Comparison of ENCODE assay signal across 8 cellular contexts in the genomic region with DNA sequence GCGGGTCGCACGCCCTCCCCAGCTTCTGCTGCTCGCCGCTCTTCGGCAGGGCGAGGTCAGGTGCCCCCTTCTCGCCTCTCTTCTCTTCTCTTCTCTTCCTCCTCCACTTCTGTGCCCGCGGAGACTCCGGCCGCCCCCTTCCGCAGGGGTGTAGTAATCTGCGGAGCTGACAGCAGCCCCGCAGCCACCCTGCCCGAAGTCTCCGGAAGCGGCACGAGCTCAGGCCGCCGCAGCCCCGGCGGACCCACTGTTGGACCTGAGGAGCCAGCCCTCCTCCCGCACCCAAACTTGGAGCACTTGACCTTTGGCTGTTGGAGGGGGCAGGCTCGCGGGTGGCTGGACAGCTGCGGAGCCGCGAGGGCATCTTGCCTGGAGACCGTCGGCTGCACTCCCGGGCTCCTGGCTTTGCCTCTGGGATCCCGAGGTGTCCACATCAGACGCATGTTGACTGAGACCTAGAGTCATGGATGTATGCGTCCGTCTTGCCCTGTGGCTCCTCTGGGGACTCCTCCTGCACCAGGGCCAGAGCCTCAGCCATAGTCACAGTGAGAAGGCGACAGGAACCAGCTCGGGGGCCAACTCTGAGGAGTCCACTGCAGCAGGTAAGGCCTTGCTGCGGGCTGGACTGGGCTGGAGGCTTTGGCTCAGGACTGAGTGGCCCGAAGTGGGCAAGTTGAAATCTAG. TPM values are rescaled to one million over a fixed set of nuclear protein-coding genes. Genes with fewer than 3 reads are reported as not detected.
DNase-seq lines count a peak whose midpoint lies in the region; ATAC-seq and TF ChIP-seq lines count a peak whose summit lies in the region.

No MANE protein-coding gene starts in this region.

- H3K4me2 ChIP-seq in SU-DHL-6 (ENCODE audit: low read depth, low read length, poor library complexity, severe bottlenecking) = peak overlapping the region; percentile 89

- ATAC-seq in GM19043 (IDR thresholded peaks at IDR 0.05; ENCODE audit: low read depth, unreplicated experiment) (peak; percentile 15), HG03354 (IDR thresholded peaks at IDR 0.05; ENCODE audit: poor library complexity, severe bottlenecking, unreplicated experiment) (peak; percentile 26)

- no peak for TF ChIP-seq CTCF in BE2C (IDR thresholded peaks at IDR 0.05; ENCODE audit: low read depth, low read length)
- no peak for TF ChIP-seq CTCF in SU-DHL-6 (IDR thresholded peaks at IDR 0.05; ENCODE audit: insufficient read depth, low read length, poor library complexity, severe bottlenecking)
- no peak for TF ChIP-seq CTCF in kidney epithelial cell (IDR thresholded peaks at IDR 0.05; ENCODE audit: insufficient read depth, low read length, poor library complexity, severe bottlenecking)

- H3K79me2 ChIP-seq in SU-DHL-6 (ENCODE audit: insufficient read depth, low read length) = peaks cover 36% of the 10 kb centered on the region

- H3F3A ChIP-seq in SU-DHL-6 (ENCODE audit: insufficient read depth) = peaks cover 13% of the 10 kb centered on the region

- H4K20me1 ChIP-seq in SU-DHL-6 (ENCODE audit: low read depth, low read length) = no peaks in the 10 kb centered on the region; the same call in 1 of the 2 replicates

- H3K4me3 ChIP-seq in BE2C (ENCODE audit: low read depth, low read length) = peak overlapping the region; percentile 71
- peak overlapping the region; percentile 73 for H3K4me3 ChIP-seq in SU-DHL-6 (ENCODE audit: insufficient read depth, low read length, poor library complexity, severe bottlenecking)
- H3K4me3 ChIP-seq in kidney epithelial cell (ENCODE audit: low read depth, low read length) = peak overlapping the region; percentile 88

- H3K36me3 ChIP-seq in BE2C = no peaks in the 10 kb centered on the region
- H3K36me3 ChIP-seq in SU-DHL-6 (ENCODE audit: low read length) = no peaks in the 10 kb centered on the region
- H3K36me3 ChIP-seq in kidney epithelial cell (ENCODE audit: control insufficient read depth, insufficient read depth, low read length) = no peaks in the 10 kb centered on the region

- H3K9ac ChIP-seq in SU-DHL-6 (ENCODE audit: low read length) = peak overlapping the region; percentile 72

- H3K4me1 ChIP-seq in BE2C = no peaks in the 10 kb centered on the region

- peak overlapping the region; percentile 43 for H2AFZ ChIP-seq in SU-DHL-6 (ENCODE audit: low read depth, low read length, severe bottlenecking)

- H3K9me3 ChIP-seq in BE2C (no peaks in the 10 kb centered on the region), SU-DHL-6 (ENCODE audit: insufficient read depth, low read length) (no peaks in the 10 kb centered on the region)

- H3K9me2 ChIP-seq in SU-DHL-6 (replicated peaks; ENCODE audit: insufficient read depth, low read length) = no peaks in the 10 kb centered on the region

- H3K27me3 ChIP-seq in BE2C (no peaks in the 10 kb centered on the region), SU-DHL-6 (ENCODE audit: low read length) (no peaks in the 10 kb centered on the region), kidney epithelial cell (ENCODE audit: control insufficient read depth, insufficient read depth, low read length) (no peaks in the 10 kb centered on the region)

- H3K27ac ChIP-seq in SU-DHL-6 (ENCODE audit: low read depth, low read length) = no peak overlapping the region

- DNase-seq in BE2C = peak; percentile 13
- peak; percentile 37 for DNase-seq in central memory CD4-positive, alpha-beta T cell
- no peak for DNase-seq in kidney epithelial cell (ENCODE audit: low read depth)
- peak; percentile 48 for DNase-seq in stimulated activated CD4-positive, alpha-beta T cell treated with anti-CD3 and anti-CD28 coated beads, Interleukin-4, amount 100 ng/mL, for 24 hours
- DNase-seq in NCI-H510A (lab: John Stamatoyannopoulos, UW) = no peak

RNA-seq across cellular contexts. Expression of gene STIM1, which starts 0.5 kb away (rescaled TPM):
- polyA plus RNA-seq in BE2C (2012; ENCODE audit: insufficient read depth, insufficient read length, low read depth) = 29.2 TPM
- total RNA-seq in kidney epithelial cell = 25.4 and 35.3 TPM in 2 replicates

RNA-seq across cellular contexts. Expression of gene RHOG, which starts 15.2 kb away (rescaled TPM):
- 130 TPM for polyA plus RNA-seq in BE2C (2012; ENCODE audit: insufficient read depth, insufficient read length, low read depth)
- 30.3 and 46.8 TPM in 2 replicates for total RNA-seq in kidney epithelial cell

RNA-seq across cellular contexts. Expression of gene PGAP2, which starts 47.6 kb away (rescaled TPM):
- polyA plus RNA-seq in BE2C (2012; ENCODE audit: insufficient read depth, insufficient read length, low read depth) = 9.8 TPM
- total RNA-seq in kidney epithelial cell = 20.3 and 20.6 TPM in 2 replicates

RNA-seq across cellular contexts. Expression of gene NUP98, which starts 58.6 kb away (rescaled TPM):
- polyA plus RNA-seq in BE2C (2012; ENCODE audit: insufficient read depth, insufficient read length, low read depth) = 36.4 TPM
- 73.4 and 94.0 TPM in 2 replicates for total RNA-seq in kidney epithelial cell

Comparison
In these comparisons a context has a peak if more than half of its experiments do, and no peak if none do; other contexts are left out.
1. DNase-seq: peak in BE2C (single experiment), central memory CD4-positive, alpha-beta T cell (single experiment) and stimulated activated CD4-positive, alpha-beta T cell treated with anti-CD3 and anti-CD28 coated beads, Interleukin-4, amount 100 ng/mL, for 24 hours (single experiment); none in kidney epithelial cell (single experiment) and NCI-H510A (single experiment).
2. Peak in every context shown above with its lines, with median percentiles within 50 percentile points of each other: H3K4me3 ChIP-seq.